Comparison of ENCODE assay signal across 7 cellular contexts in the genomic region with DNA sequence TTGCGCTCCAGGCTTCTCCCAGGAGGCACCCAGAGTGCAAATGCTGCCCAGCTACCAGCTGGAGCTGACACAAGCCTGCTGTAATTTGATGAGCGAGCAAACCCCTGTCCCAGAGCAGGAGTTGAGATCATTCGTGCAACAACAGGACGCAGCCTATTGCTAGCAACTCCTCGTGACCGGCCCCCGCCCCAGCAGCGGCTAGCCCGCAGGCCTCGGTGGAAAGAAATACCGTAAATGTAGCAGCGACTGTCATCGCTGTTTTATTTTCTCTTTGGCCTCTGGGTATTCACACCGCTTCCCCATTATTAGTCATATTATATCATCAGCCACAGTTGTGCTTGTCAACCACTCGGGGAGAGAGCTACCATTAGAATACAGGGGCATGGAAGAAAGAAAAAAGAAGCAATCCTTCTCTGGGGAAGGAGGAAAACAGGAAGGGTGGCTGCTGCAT. TPM values are rescaled to one million over a fixed set of nuclear protein-coding genes. Genes with fewer than 3 reads are reported as not detected.
DNase-seq lines count a peak whose midpoint lies in the region; ATAC-seq and TF ChIP-seq lines count a peak whose summit lies in the region.

No MANE protein-coding gene starts in this region.

- CTCF ChIA-PET in activated CD4-positive, alpha-beta memory T cell treated with anti-CD3 and anti-CD28 coated beads, Interleukin-2, amount 10 ng/mL, durations not matched to agents 7 days and 5 days (lab: Charles Lee) = interaction anchor here (0.7 kb wide), 1 partner anchor 56 kb away, joined by 4 read pairs; no protein-coding TSS in a partner anchor

- H3K4me3 Mint-ChIP-seq in activated CD4-positive, alpha-beta memory T cell treated with anti-CD3 and anti-CD28 coated beads, Interleukin-2, amount 10 ng/mL, durations not matched to agents 7 days and 5 days = peak overlapping the region; percentile 58

- peaks cover 5% of the 10 kb centered on the region for H3K27me3 Mint-ChIP-seq in activated CD4-positive, alpha-beta memory T cell treated with anti-CD3 and anti-CD28 coated beads, Interleukin-2, amount 10 ng/mL, durations not matched to agents 7 days and 5 days

- peak; percentile 20 for TF ChIP-seq CTCF in foreskin keratinocyte (conservative IDR thresholded peaks at IDR 0.05)

- H3K27me3 ChIP-seq in foreskin keratinocyte = no peaks in the 10 kb centered on the region

- DNase-seq in M059J (ENCODE audit: low read depth) = peak; percentile 93
- peak; percentile 71 for DNase-seq in activated CD4-positive, alpha-beta memory T cell treated with anti-CD3 and anti-CD28 coated beads, Interleukin-2, amount 10 ng/mL, durations not matched to agents 7 days and 5 days
- DNase-seq in foreskin keratinocyte = peak; percentile 89 to 95
- DNase-seq in stimulated activated CD8-positive, alpha-beta memory T cell treated with anti-CD3 and anti-CD28 coated beads, Interleukin-2, amount 100 ng/mL, for 48 hours (ENCODE audit: low read depth in 2 of 2) = peak; percentile 4 to 14
- DNase-seq in NCI-H2227 treated with DMSO at 0.1 percent for 48 hours (lab: John Stamatoyannopoulos, UW) = no peak
- DNase-seq in NCI-H510A treated with DMSO at 0.1 percent for 48 hours (lab: John Stamatoyannopoulos, UW) = no peak

- no peaks in the 10 kb centered on the region for H3K9me3 Mint-ChIP-seq in activated CD4-positive, alpha-beta memory T cell treated with anti-CD3 and anti-CD28 coated beads, Interleukin-2, amount 10 ng/mL, durations not matched to agents 7 days and 5 days

- ATAC-seq in foreskin keratinocyte = peak; percentile 80
- ATAC-seq in HG03135 (IDR thresholded peaks at IDR 0.05; ENCODE audit: unreplicated experiment) = no peak

- POLR2A ChIA-PET in activated CD4-positive, alpha-beta memory T cell treated with anti-CD3 and anti-CD28 coated beads, Interleukin-2, amount 10 ng/mL, durations not matched to agents 7 days and 5 days (lab: Charles Lee) = interaction anchor here (0.6 kb wide), 1 partner anchor 29 kb away, joined by 3 read pairs; no protein-coding TSS in a partner anchor

- H3K27ac ChIP-seq in foreskin keratinocyte = peak overlapping the region; percentile 62

- H3K27ac Mint-ChIP-seq in activated CD4-positive, alpha-beta memory T cell treated with anti-CD3 and anti-CD28 coated beads, Interleukin-2, amount 10 ng/mL, durations not matched to agents 7 days and 5 days = peak overlapping the region; percentile 95

- peaks cover 7% of the 10 kb centered on the region for H3K4me1 ChIP-seq in foreskin keratinocyte

- peaks cover 43% of the 10 kb centered on the region for H3K4me1 Mint-ChIP-seq in activated CD4-positive, alpha-beta memory T cell treated with anti-CD3 and anti-CD28 coated beads, Interleukin-2, amount 10 ng/mL, durations not matched to agents 7 days and 5 days

- H3K36me3 Mint-ChIP-seq in activated CD4-positive, alpha-beta memory T cell treated with anti-CD3 and anti-CD28 coated beads, Interleukin-2, amount 10 ng/mL, durations not matched to agents 7 days and 5 days (ENCODE audit: low read depth) = no peaks in the 10 kb centered on the region

RNA-seq across cellular contexts. Expression of a gene that starts 59.2 kb away (rescaled TPM):
- 87.7 and 122 TPM in 2 replicates for total RNA-seq in M059J (2014; rRNA removed; shearing (Covaris generic))
- total RNA-seq in activated CD4-positive, alpha-beta memory T cell treated with anti-CD3 and anti-CD28 coated beads, Interleukin-2, amount 10 ng/mL, durations not matched to agents 7 days and 5 days = 10 to 100 TPM; 84.5 to 92.6 TPM
- total RNA-seq in foreskin keratinocyte = 92.5 and 97.3 TPM in 2 replicates
- polyA plus RNA-seq in foreskin keratinocyte = 127 and 159 TPM in 2 replicates

Comparison
In these comparisons a context has a peak if more than half of its experiments do, and no peak if none do; other contexts are left out.
1. DNase-seq: peak in M059J (single experiment), activated CD4-positive, alpha-beta memory T cell treated with anti-CD3 and anti-CD28 coated beads, Interleukin-2, amount 10 ng/mL, durations not matched to agents 7 days and 5 days (single experiment), foreskin keratinocyte (2 of 2) and stimulated activated CD8-positive, alpha-beta memory T cell treated with anti-CD3 and anti-CD28 coated beads, Interleukin-2, amount 100 ng/mL, for 48 hours (2 of 2); none in NCI-H2227 treated with DMSO at 0.1 percent for 48 hours (single experiment) and NCI-H510A treated with DMSO at 0.1 percent for 48 hours (single experiment).